ENCODE assay signal across 1 cellular context in genomic region chr2:226031078-226031937, GRCh38.
TF ChIP-seq lines count a peak whose summit lies in the region.

No MANE protein-coding gene starts in this region.

TF ChIP-seq in HepG2, 621 proteins besides CTCF, POLR2A, EP300 and RAD21 (continued from another document and continues in another):
- TF ChIP-seq HMGXB3 (CRISPR knock-in tag; IDR thresholded peaks at IDR 0.05; ENCODE audit: borderline replicate concordance) (no peak), CC2D1A (CRISPR knock-in tag; IDR thresholded peaks at IDR 0.05) (no peak), ZNF678 (CRISPR knock-in tag; IDR thresholded peaks at IDR 0.05) (no peak), NFRKB (IDR thresholded peaks at IDR 0.05) (no peak), MAF1 (CRISPR knock-in tag; IDR thresholded peaks at IDR 0.05; ENCODE audit: borderline replicate concordance) (no peak), KAT7 (CRISPR knock-in tag; IDR thresholded peaks at IDR 0.05; ENCODE audit: borderline replicate concordance) (no peak), ZC3H13 (CRISPR knock-in tag; IDR thresholded peaks at IDR 0.05) (peak; percentile 77; the same call in 1 of the 2 replicates), ZNF367 (CRISPR knock-in tag; IDR thresholded peaks at IDR 0.05; ENCODE audit: borderline replicate concordance) (peak; percentile 51; the same call in 1 of the 2 replicates), TAF1 (CRISPR knock-in tag; IDR thresholded peaks at IDR 0.05) (peak; percentile 85; the same call in 1 of the 2 replicates), ZNF546 (CRISPR knock-in tag; conservative IDR thresholded peaks at IDR 0.05) (0 out of 2 replicates have a peak, but pooled peaks have one; percentile 54), ZNF614 (CRISPR knock-in tag; IDR thresholded peaks at IDR 0.05; ENCODE audit: borderline replicate concordance) (peak; percentile 50; the same call in 1 of the 2 replicates), PRDM15 (CRISPR knock-in tag; IDR thresholded peaks at IDR 0.05) (0 out of 2 replicates have a peak, but pooled peaks have one; percentile 41), ZNF343 (CRISPR knock-in tag; IDR thresholded peaks at IDR 0.05) (no peak), KDM3A (CRISPR knock-in tag; IDR thresholded peaks at IDR 0.05; ENCODE audit: low read depth) (peak; percentile 84), CAMTA2 (CRISPR knock-in tag; IDR thresholded peaks at IDR 0.05; ENCODE audit: borderline replicate concordance) (no peak), ZNF207 (IDR thresholded peaks at IDR 0.05; ENCODE audit: borderline replicate concordance) (no peak), ZNF543 (CRISPR knock-in tag; IDR thresholded peaks at IDR 0.05) (no peak), ZNF878 (CRISPR knock-in tag; IDR thresholded peaks at IDR 0.05) (peak; percentile 66), ZFP1 (CRISPR knock-in tag; IDR thresholded peaks at IDR 0.05) (no peak), GABPB1 (CRISPR knock-in tag; IDR thresholded peaks at IDR 0.05) (peak; percentile 77), GTF3A (CRISPR knock-in tag; conservative IDR thresholded peaks at IDR 0.05) (0 out of 2 replicates have a peak, but pooled peaks have one; percentile 9), ZNF775 (CRISPR knock-in tag; IDR thresholded peaks at IDR 0.05; ENCODE audit: borderline replicate concordance) (no peak), GFI1 (CRISPR knock-in tag; IDR thresholded peaks at IDR 0.05; ENCODE audit: borderline replicate concordance) (peak; percentile 43; the same call in 1 of the 2 replicates), SOX5 (CRISPR knock-in tag; IDR thresholded peaks at IDR 0.05; ENCODE audit: borderline replicate concordance) (peak; percentile 45; the same call in 1 of the 2 replicates), SMAD9 (CRISPR knock-in tag; IDR thresholded peaks at IDR 0.05) (0 out of 2 replicates have a peak, but pooled peaks have one; percentile 33), MXD1 (CRISPR knock-in tag; IDR thresholded peaks at IDR 0.05) (no peak), HMGXB4 (CRISPR knock-in tag; IDR thresholded peaks at IDR 0.05; ENCODE audit: borderline replicate concordance in 1 of 2, low read depth in 1 of 2) (peak; percentile 58 to 74; a peak in 3 of 4 replicates), ZBTB40 (IDR thresholded peaks at IDR 0.05) (no peak), ZBTB40 (CRISPR knock-in tag; IDR thresholded peaks at IDR 0.05) (no peak; the same call in 1 of the 2 replicates)
- TF ChIP-seq, protein P1, sequence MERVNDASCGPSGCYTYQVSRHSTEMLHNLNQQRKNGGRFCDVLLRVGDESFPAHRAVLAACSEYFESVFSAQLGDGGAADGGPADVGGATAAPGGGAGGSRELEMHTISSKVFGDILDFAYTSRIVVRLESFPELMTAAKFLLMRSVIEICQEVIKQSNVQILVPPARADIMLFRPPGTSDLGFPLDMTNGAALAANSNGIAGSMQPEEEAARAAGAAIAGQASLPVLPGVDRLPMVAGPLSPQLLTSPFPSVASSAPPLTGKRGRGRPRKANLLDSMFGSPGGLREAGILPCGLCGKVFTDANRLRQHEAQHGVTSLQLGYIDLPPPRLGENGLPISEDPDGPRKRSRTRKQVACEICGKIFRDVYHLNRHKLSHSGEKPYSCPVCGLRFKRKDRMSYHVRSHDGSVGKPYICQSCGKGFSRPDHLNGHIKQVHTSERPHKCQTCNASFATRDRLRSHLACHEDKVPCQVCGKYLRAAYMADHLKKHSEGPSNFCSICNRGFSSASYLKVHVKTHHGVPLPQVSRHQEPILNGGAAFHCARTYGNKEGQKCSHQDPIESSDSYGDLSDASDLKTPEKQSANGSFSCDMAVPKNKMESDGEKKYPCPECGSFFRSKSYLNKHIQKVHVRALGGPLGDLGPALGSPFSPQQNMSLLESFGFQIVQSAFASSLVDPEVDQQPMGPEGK (CRISPR knock-in tag; IDR thresholded peaks at IDR 0.05), result peak; percentile 43
- TF ChIP-seq, protein P2, sequence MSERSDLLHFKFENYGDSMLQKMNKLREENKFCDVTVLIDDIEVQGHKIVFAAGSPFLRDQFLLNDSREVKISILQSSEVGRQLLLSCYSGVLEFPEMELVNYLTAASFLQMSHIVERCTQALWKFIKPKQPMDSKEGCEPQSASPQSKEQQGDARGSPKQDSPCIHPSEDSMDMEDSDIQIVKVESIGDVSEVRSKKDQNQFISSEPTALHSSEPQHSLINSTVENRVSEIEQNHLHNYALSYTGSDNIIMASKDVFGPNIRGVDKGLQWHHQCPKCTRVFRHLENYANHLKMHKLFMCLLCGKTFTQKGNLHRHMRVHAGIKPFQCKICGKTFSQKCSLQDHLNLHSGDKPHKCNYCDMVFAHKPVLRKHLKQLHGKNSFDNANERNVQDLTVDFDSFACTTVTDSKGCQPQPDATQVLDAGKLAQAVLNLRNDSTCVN (CRISPR knock-in tag; IDR thresholded peaks at IDR 0.05; ENCODE audit: borderline replicate concordance), result peak; percentile 74; the same call in 1 of the 2 replicates
